ENCODE assay signal across 2 cellular contexts in genomic region chr11:66283461-66284105, GRCh38.
TF ChIP-seq lines count a peak whose summit lies in the region.

No MANE protein-coding gene starts in this region.

TF ChIP-seq in HEK293, 187 proteins besides CTCF, POLR2A, EP300 and RAD21:
- peak; percentile 26; the same call in 1 of the 2 replicates for TF ChIP-seq GLIS2 (tag by site-specific recombination; IDR thresholded peaks at IDR 0.05)
- peak; percentile 47; the same call in 1 of the 2 replicates for TF ChIP-seq GLIS1 (tag by site-specific recombination; IDR thresholded peaks at IDR 0.05)
- TF ChIP-seq ZNF792 (tag by site-specific recombination; IDR thresholded peaks at IDR 0.05), result no peak

TF ChIP-seq in K562, 482 proteins besides CTCF, POLR2A, EP300 and RAD21:
- no peak for TF ChIP-seq ZBTB12 (CRISPR knock-in tag; IDR thresholded peaks at IDR 0.05)
- TF ChIP-seq, protein P1, sequence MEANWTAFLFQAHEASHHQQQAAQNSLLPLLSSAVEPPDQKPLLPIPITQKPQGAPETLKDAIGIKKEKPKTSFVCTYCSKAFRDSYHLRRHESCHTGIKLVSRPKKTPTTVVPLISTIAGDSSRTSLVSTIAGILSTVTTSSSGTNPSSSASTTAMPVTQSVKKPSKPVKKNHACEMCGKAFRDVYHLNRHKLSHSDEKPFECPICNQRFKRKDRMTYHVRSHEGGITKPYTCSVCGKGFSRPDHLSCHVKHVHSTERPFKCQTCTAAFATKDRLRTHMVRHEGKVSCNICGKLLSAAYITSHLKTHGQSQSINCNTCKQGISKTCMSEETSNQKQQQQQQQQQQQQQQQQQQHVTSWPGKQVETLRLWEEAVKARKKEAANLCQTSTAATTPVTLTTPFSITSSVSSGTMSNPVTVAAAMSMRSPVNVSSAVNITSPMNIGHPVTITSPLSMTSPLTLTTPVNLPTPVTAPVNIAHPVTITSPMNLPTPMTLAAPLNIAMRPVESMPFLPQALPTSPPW (CRISPR knock-in tag; IDR thresholded peaks at IDR 0.05), result peak; percentile 74
